8 cellular contexts compared by ENCODE assay signal in genomic region chr4:39977489-39978377, GRCh38. TPM values are rescaled to one million over a fixed set of nuclear protein-coding genes. Genes with fewer than 3 reads are reported as not detected.
A peak's percentile ranks its signal among the peaks of the same experiment; 100 is the strongest.
DNase-seq lines count a peak whose midpoint lies in the region; ATAC-seq and TF ChIP-seq lines count a peak whose summit lies in the region.

TSS of gene PDS5A (minus strand) at chr4:39977911. CDS start at chr4:39976577, 1,334 bp downstream.

- peaks cover 30% of the 10 kb centered on the region for H3K36me3 Mint-ChIP-seq in activated CD4-positive, alpha-beta T cell treated with anti-CD3 and anti-CD28 coated beads, Interleukin-2, amount 10 ng/mL, durations not matched to agents 24 days and 14 days (ENCODE audit: low read depth)

- no peaks in the 10 kb centered on the region for H3K27me3 Mint-ChIP-seq in activated CD4-positive, alpha-beta T cell treated with anti-CD3 and anti-CD28 coated beads, Interleukin-2, amount 10 ng/mL, durations not matched to agents 24 days and 14 days

- H3K9me3 Mint-ChIP-seq in activated CD4-positive, alpha-beta T cell treated with anti-CD3 and anti-CD28 coated beads, Interleukin-2, amount 10 ng/mL, durations not matched to agents 24 days and 14 days = no peaks in the 10 kb centered on the region

- H3K27ac Mint-ChIP-seq in activated CD4-positive, alpha-beta T cell treated with anti-CD3 and anti-CD28 coated beads, Interleukin-2, amount 10 ng/mL, durations not matched to agents 24 days and 14 days = peak within 1 kb of the TSS; percentile 91

- peak within 1 kb of the TSS; percentile 95 for H3K4me3 Mint-ChIP-seq in activated CD4-positive, alpha-beta T cell treated with anti-CD3 and anti-CD28 coated beads, Interleukin-2, amount 10 ng/mL, durations not matched to agents 24 days and 14 days

- DNase-seq in BJ (ENCODE audit: low read depth) (peak; percentile 31), GM19240 (ENCODE audit: insufficient read length, low spot score) (peak; percentile 91), NCI-H524 treated with DMSO at 0.1 percent for 48 hours (lab: John Stamatoyannopoulos, UW) (peak; percentile 16), coronary artery (ENCODE audit: low spot score) (peak; percentile 90), left lobe of liver (ENCODE audit: low spot score) (peak; percentile 94)
- DNase-seq in activated CD4-positive, alpha-beta T cell treated with anti-CD3 and anti-CD28 coated beads, Interleukin-2, amount 10 ng/mL, durations not matched to agents 24 days and 14 days = peak; percentile 98
- DNase-seq in stimulated activated CD4-positive, alpha-beta T cell treated with anti-CD3 and anti-CD28 coated beads, Interleukin-2, amount 100 ng/mL, for 4 hours (ENCODE audit: low read depth) = peak; percentile 82

- POLR2A ChIA-PET in BJ (lab: Charles Lee) = no interaction called here

- intact Hi-C loops in activated CD4-positive, alpha-beta T cell treated with anti-CD3 and anti-CD28 coated beads, Interleukin-2, amount 10 ng/mL, durations not matched to agents 24 days and 14 days (cut with micrococcal nuclease) = loop anchor here (1.0 to 5.0 kb wide), 11 partner anchors 45 to 519 kb away; partner anchors contain the start of genes LIAS, N4BP2, RHOH and RPL9

- H3K4me3 ChIP-seq in BJ (ENCODE audit: low read depth, low read length) (peak within 1 kb of the TSS; percentile 94), coronary artery (peak within 1 kb of the TSS; percentile 98)

- H3K36me3 ChIP-seq in BJ (ENCODE audit: control insufficient read depth, insufficient read depth, low read length) = peaks cover 2% of the 10 kb centered on the region; the same call in 1 of the 2 replicates

- ATAC-seq in HG03460 (IDR thresholded peaks at IDR 0.05; ENCODE audit: unreplicated experiment) (peak; percentile 75), left lobe of liver (peak; percentile 87)

- H3K27ac ChIP-seq in coronary artery = peak within 1 kb of the TSS; percentile 90 to 97

- TF ChIP-seq CTCF in BJ (IDR thresholded peaks at IDR 0.05; ENCODE audit: insufficient read depth, low read depth, low read length) (peak; percentile 62), coronary artery (IDR thresholded peaks at IDR 0.05) (peak; percentile 91)

- peaks cover 27% of the 10 kb centered on the region for H3K4me1 Mint-ChIP-seq in activated CD4-positive, alpha-beta T cell treated with anti-CD3 and anti-CD28 coated beads, Interleukin-2, amount 10 ng/mL, durations not matched to agents 24 days and 14 days

- H3K27me3 ChIP-seq in BJ (ENCODE audit: control insufficient read depth, insufficient read depth, low read length) = no peaks in the 10 kb centered on the region

- CTCF ChIA-PET in BJ (lab: Yijun Ruan, JAX) = interaction anchor here (0.6 to 2.4 kb wide), 17 partner anchors 11 to 1021 kb away, joined by 3 to 12 read pairs (median 4); partner anchors contain the start of genes N4BP2 and UBE2K

RNA-seq across cellular contexts. Expression of gene PDS5A, which starts in this region (rescaled TPM):
- polyA plus RNA-seq in BJ (2011; rRNA removed) = 17.8 and 37.7 TPM in 2 replicates
- polyA minus RNA-seq in BJ (2011; rRNA and poly(A)+ RNA removed) = 53.9 and 69.5 TPM in 2 replicates
- 126 and 128 TPM in 2 replicates for total RNA-seq in activated CD4-positive, alpha-beta T cell treated with anti-CD3 and anti-CD28 coated beads, Interleukin-2, amount 10 ng/mL, durations not matched to agents 24 days and 14 days
- 31.5 TPM for total RNA-seq in left lobe of liver

Comparison
In these comparisons a context has a peak if more than half of its experiments do, and no peak if none do; other contexts are left out.
1. Peak in every context shown above with its lines: DNase-seq, ATAC-seq, H3K4me3 ChIP-seq and H3K27ac ChIP-seq.
2. DNase-seq: peak in every context shown above with its lines; median percentile 98 in activated CD4-positive, alpha-beta T cell treated with anti-CD3 and anti-CD28 coated beads, Interleukin-2, amount 10 ng/mL, durations not matched to agents 24 days and 14 days; 94 in left lobe of liver; 91 in GM19240; 90 in coronary artery; 82 in stimulated activated CD4-positive, alpha-beta T cell treated with anti-CD3 and anti-CD28 coated beads, Interleukin-2, amount 100 ng/mL, for 4 hours; 31 in BJ; 16 in NCI-H524 treated with DMSO at 0.1 percent for 48 hours.